Comparison of ENCODE assay signal across 2 cellular contexts in genomic region chr6:105816875-105817274, GRCh38.
TF ChIP-seq lines count a peak whose summit lies in the region.

No MANE protein-coding gene starts in this region.

TF ChIP-seq in HepG2, 621 proteins besides CTCF, POLR2A, EP300 and RAD21 (continued from another document):
- TF ChIP-seq HOXA7 (CRISPR knock-in tag; IDR thresholded peaks at IDR 0.05) (no peak), ZNF746 (CRISPR knock-in tag; IDR thresholded peaks at IDR 0.05) (no peak), MAFF (IDR thresholded peaks at IDR 0.05; ENCODE audit: low read depth, low read length) (0 out of 2 replicates have a peak, but pooled peaks have one; percentile 11), MAFK (conservative IDR thresholded peaks at IDR 0.05 in 1 of 2, IDR thresholded peaks at IDR 0.05 in 1 of 2; ENCODE audit: low read length in 2 of 2) (peak; percentile 43 to 62; a peak in 2 of 4 replicates)

TF ChIP-seq in K562, 482 proteins besides CTCF, POLR2A, EP300 and RAD21 (continued from another document):
- no peak for TF ChIP-seq THAP12 (CRISPR knock-in tag; IDR thresholded peaks at IDR 0.05)
- TF ChIP-seq MBD1 (CRISPR knock-in tag; IDR thresholded peaks at IDR 0.05), result no peak
- TF ChIP-seq C11orf30 (IDR thresholded peaks at IDR 0.05; ENCODE audit: low read depth), result peak; percentile 69
- TF ChIP-seq E2F4 (CRISPR knock-in tag; IDR thresholded peaks at IDR 0.05; ENCODE audit: low read depth), result no peak
- no peak for TF ChIP-seq CLOCK (CRISPR knock-in tag; IDR thresholded peaks at IDR 0.05; ENCODE audit: borderline replicate concordance)
- TF ChIP-seq BACH1 (tag; IDR thresholded peaks at IDR 0.05), result no peak
- no peak for TF ChIP-seq MYC (IDR thresholded peaks at IDR 0.05; ENCODE audit: low read depth, low read length)
- no peak for TF ChIP-seq MYC (CRISPR knock-in tag; IDR thresholded peaks at IDR 0.05; ENCODE audit: borderline replicate concordance, low read depth)
- no peak for TF ChIP-seq ELF1 (tag; IDR thresholded peaks at IDR 0.05)
- no peak for TF ChIP-seq IRF2 (CRISPR knock-in tag; IDR thresholded peaks at IDR 0.05)
- no peak for TF ChIP-seq TSHZ1 (CRISPR knock-in tag; IDR thresholded peaks at IDR 0.05)
- peak; percentile 77 for TF ChIP-seq ZNF316 (IDR thresholded peaks at IDR 0.05)
- no peak for TF ChIP-seq ZNF124 (CRISPR knock-in tag; IDR thresholded peaks at IDR 0.05)
- no peak for TF ChIP-seq PCBP2 (IDR thresholded peaks at IDR 0.05; ENCODE audit: low read depth, low read length, poor library complexity, severe bottlenecking)
- TF ChIP-seq HMGN3 (IDR thresholded peaks at IDR 0.05; ENCODE audit: borderline replicate concordance, extremely low read depth, insufficient read length, low read depth, low read length), result no peak
- no peak for TF ChIP-seq ZNF766 (CRISPR knock-in tag; conservative IDR thresholded peaks at IDR 0.05)
- TF ChIP-seq MAFG (tag; conservative IDR thresholded peaks at IDR 0.05), result peak; percentile 32; the same call in 1 of the 2 replicates
- no peak for TF ChIP-seq GATAD2B (IDR thresholded peaks at IDR 0.05; ENCODE audit: borderline replicate concordance)
TF ChIP-seq in K562: peak in this region for 3.
